8 cellular contexts compared by ENCODE assay signal in the genomic region with DNA sequence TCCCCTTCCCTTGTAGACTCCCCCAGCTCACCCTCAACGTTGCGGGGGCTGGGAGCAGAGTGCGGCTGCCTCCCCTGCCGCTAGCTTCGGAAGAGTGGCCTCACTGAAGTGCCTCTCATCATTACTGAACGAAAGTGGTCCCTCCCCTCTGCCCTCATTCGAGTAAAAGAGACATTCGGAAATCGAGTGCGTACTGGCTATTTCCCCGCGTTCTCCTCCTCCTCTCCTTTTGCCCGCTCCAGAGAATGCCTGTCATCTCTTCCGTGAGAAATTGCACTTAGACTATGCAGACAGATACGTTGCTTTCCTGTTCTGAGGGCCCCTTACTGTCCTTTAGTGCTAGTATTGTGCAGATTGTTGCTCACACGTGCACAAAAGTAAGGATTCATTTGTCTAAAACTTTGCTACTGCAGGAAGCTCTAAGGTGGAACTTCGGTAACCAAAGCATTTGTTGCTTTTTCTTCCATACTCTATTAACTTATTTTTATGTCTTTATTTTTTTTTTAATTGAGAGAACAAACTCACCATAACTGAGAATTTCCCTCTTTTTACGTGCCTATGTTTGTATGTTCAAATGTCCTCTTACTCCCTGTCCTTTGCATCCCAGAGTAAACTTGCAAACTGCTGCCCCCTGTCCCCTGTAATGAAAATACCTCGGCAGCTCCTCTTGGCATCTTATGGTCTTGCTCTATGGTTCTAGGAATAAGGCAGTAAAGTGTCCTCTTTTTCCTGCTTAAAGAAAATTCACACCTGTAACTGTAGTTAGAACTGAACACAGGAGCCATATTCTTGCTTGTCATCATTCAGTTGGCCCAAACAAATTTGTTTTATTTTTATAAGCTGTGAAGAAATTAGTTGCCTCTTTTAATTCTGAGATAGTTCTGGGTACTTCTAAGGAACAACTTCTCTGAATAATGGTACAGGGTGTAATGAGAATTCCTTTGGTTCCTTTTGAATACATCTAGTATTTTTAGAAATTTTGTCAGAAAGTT. TPM values are rescaled to one million over a fixed set of nuclear protein-coding genes. Genes with fewer than 3 reads are reported as not detected.
DNase-seq lines count a peak whose midpoint lies in the region; ATAC-seq and TF ChIP-seq lines count a peak whose summit lies in the region.

No MANE protein-coding gene starts in this region.

- H3K27me3 Mint-ChIP-seq in Calu3 (ENCODE audit: unreplicated experiment), result no peaks in the 10 kb centered on the region
- peaks cover 0 to 2% of the 10 kb centered on the region in 2 donors for H3K27me3 Mint-ChIP-seq in natural killer cell treated with Interleukin-12 subunit alpha and Interleukin-12 subunit beta and Interleukin-15 and Interleukin-18, amount 100 ng/mL, for 72 hours

- no peaks in the 10 kb centered on the region for H3K9me3 Mint-ChIP-seq in Calu3 (ENCODE audit: low read depth, unreplicated experiment)
- no peaks in the 10 kb centered on the region for H3K9me3 Mint-ChIP-seq in natural killer cell treated with Interleukin-12 subunit alpha and Interleukin-12 subunit beta and Interleukin-15 and Interleukin-18, amount 100 ng/mL, for 72 hours

- H3K36me3 Mint-ChIP-seq in Calu3 (ENCODE audit: insufficient read depth, unreplicated experiment), result peaks cover 31% of the 10 kb centered on the region
- peaks cover 9% of the 10 kb centered on the region for H3K36me3 Mint-ChIP-seq in natural killer cell treated with Interleukin-12 subunit alpha and Interleukin-12 subunit beta and Interleukin-15 and Interleukin-18, amount 100 ng/mL, for 72 hours

- ATAC-seq in GM19025 (IDR thresholded peaks at IDR 0.05; ENCODE audit: low read depth, unreplicated experiment), result peak; percentile 20
- peak; percentile 31 for ATAC-seq in HG03439 (IDR thresholded peaks at IDR 0.05; ENCODE audit: unreplicated experiment)
- peak; percentile 57 to 62 for ATAC-seq in natural killer cell treated with Interleukin-12 subunit alpha and Interleukin-12 subunit beta and Interleukin-15 and Interleukin-18, amount 100 ng/mL, for 72 hours

- peak overlapping the region; percentile 97 for H3K27ac Mint-ChIP-seq in Calu3 (ENCODE audit: unreplicated experiment)
- peak overlapping the region; percentile 87 to 93 for H3K27ac Mint-ChIP-seq in natural killer cell treated with Interleukin-12 subunit alpha and Interleukin-12 subunit beta and Interleukin-15 and Interleukin-18, amount 100 ng/mL, for 72 hours

- TF ChIP-seq CTCF in Calu3 (IDR thresholded peaks at IDR 0.05; ENCODE audit: unreplicated experiment) (peak; percentile 50), fibroblast of pulmonary artery (IDR thresholded peaks at IDR 0.05; ENCODE audit: low read length, missing control alignments) (peak; percentile 82)

- no TSS peak for BruUV-seq in Calu3 (replicated peaks; lab: Mats Ljungman, UMichigan)

- CTCF ChIA-PET in Calu3 (lab: Charles Lee), result interaction anchor here (1.1 to 2.1 kb wide), 3 partner anchors 74 to 242 kb away, joined by 3 to 6 read pairs (median 5); no protein-coding TSS in a partner anchor

- intact Hi-C loops in Calu3 (cut with micrococcal nuclease; ENCODE audit: unreplicated experiment), result loop anchor here (2.0 to 10.0 kb wide), 5 partner anchors 60 to 380 kb away; a partner anchor contains a TSS

- peak overlapping the region; percentile 95 for H3K4me3 Mint-ChIP-seq in Calu3 (ENCODE audit: low read depth, unreplicated experiment)
- H3K4me3 Mint-ChIP-seq in natural killer cell treated with Interleukin-12 subunit alpha and Interleukin-12 subunit beta and Interleukin-15 and Interleukin-18, amount 100 ng/mL, for 72 hours, result peak overlapping the region; percentile 94

- peak overlapping the region; percentile 84 for H3K4me3 ChIP-seq in fibroblast of pulmonary artery (replicated peaks; ENCODE audit: low read depth, low read length)

- DNase-seq in Calu3, result peak; percentile 57
- peak; percentile 84 for DNase-seq in NCI-H748 (lab: John Stamatoyannopoulos, UW; ENCODE audit: unreplicated experiment)
- DNase-seq in activated T-cell treated with anti-CD3 and anti-CD28 coated beads for 4 hours, result peak; percentile 29
- peak; percentile 76 for DNase-seq in fibroblast of pulmonary artery (ENCODE audit: low read depth)
- no peak for DNase-seq in natural killer cell treated with Interleukin-12 subunit alpha and Interleukin-12 subunit beta and Interleukin-15 and Interleukin-18, amount 100 ng/mL, for 72 hours (ENCODE audit: low spot score)
- no peak for DNase-seq in GOT3 (lab: John Stamatoyannopoulos, UW)

- H3K4me1 Mint-ChIP-seq in Calu3 (ENCODE audit: low read depth, unreplicated experiment), result peaks cover 19% of the 10 kb centered on the region
- peaks cover 19 to 25% of the 10 kb centered on the region in 2 donors for H3K4me1 Mint-ChIP-seq in natural killer cell treated with Interleukin-12 subunit alpha and Interleukin-12 subunit beta and Interleukin-15 and Interleukin-18, amount 100 ng/mL, for 72 hours (ENCODE audit: low read depth in 2 of 2)

RNA-seq across cellular contexts. Expression of a gene that starts 1.1 kb away (rescaled TPM):
- 62.2 and 71.7 TPM in 2 replicates for total RNA-seq in Calu3 (2022)
- total RNA-seq in natural killer cell treated with Interleukin-12 subunit alpha and Interleukin-12 subunit beta and Interleukin-15 and Interleukin-18, amount 100 ng/mL, for 72 hours, result 10 to 100 TPM; 39.4 to 67.6 TPM

Comparison
In these comparisons a context has a peak if more than half of its experiments do, and no peak if none do; other contexts are left out.
1. DNase-seq: peak in Calu3 (single experiment), NCI-H748 (single experiment), activated T-cell treated with anti-CD3 and anti-CD28 coated beads for 4 hours (single experiment) and fibroblast of pulmonary artery (single experiment); none in natural killer cell treated with Interleukin-12 subunit alpha and Interleukin-12 subunit beta and Interleukin-15 and Interleukin-18, amount 100 ng/mL, for 72 hours (single experiment) and GOT3 (single experiment).
2. Peak in every context shown above with its lines, with median percentiles within 50 percentile points of each other: ATAC-seq.